ENCODE assay signal across 10 cellular contexts in the genomic region with DNA sequence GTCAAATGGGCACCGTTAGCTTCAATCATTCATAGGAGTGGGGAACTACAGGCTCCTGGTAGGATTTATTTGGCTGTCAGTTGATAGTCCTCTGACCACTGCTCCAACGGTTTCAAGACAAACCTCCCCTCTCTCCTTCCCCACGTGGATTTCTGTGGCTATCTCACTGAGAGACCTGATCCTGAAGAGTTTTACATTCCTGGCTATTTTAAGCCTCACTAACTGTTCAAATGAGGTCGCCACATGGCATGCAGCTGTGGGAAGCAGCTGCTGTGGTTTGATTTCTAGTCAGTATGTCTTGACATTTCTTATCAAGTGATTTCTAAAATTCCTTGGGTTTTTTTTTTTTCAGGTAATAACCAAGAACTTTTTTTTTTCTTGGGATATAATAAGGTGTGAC. TPM values are rescaled to one million over a fixed set of nuclear protein-coding genes. Genes with fewer than 3 reads are reported as not detected.
DNase-seq lines count a peak whose midpoint lies in the region; ATAC-seq, FAIRE-seq and TF ChIP-seq lines count a peak whose summit lies in the region.
"Had no signal": no experiment of that assay in that cellular context is flagged by ENCODE, and none has a peak within 500 bp of the region (broad histone marks: within the 10 kb centered on the region; RNA-seq: fewer than 3 reads in every experiment).

No MANE protein-coding gene starts in this region.

- H4K20me1 ChIP-seq in OCI-LY3 (ENCODE audit: insufficient read depth, low read length), result peaks cover 34% of the 10 kb centered on the region
- no peaks in the 10 kb centered on the region for H4K20me1 ChIP-seq in osteoblast (ENCODE audit: insufficient read depth, low read length)

- peaks cover 3% of the 10 kb centered on the region for H3K27me3 Mint-ChIP-seq in activated T-cell treated with anti-CD3 and anti-CD28 coated beads, Interleukin-2, amount 50 U/mL, for 24 hours
- no peaks in the 10 kb centered on the region for H3K27me3 Mint-ChIP-seq in CD4-positive, alpha-beta memory T cell

- no peak for TF ChIP-seq CTCF in OCI-LY3 (IDR thresholded peaks at IDR 0.05; ENCODE audit: low read depth, low read length)
- TF ChIP-seq CTCF in osteoblast (IDR thresholded peaks at IDR 0.05; ENCODE audit: extremely low read depth, low read depth, low read length), result no peak

- peak overlapping the region; percentile 15 for H3K27ac Mint-ChIP-seq in activated T-cell treated with anti-CD3 and anti-CD28 coated beads, Interleukin-2, amount 50 U/mL, for 24 hours
- H3K27ac Mint-ChIP-seq in CD4-positive, alpha-beta memory T cell, result peak overlapping the region in 1 of 7 donors; percentile 8

- H3K27me3 ChIP-seq in OCI-LY3 (ENCODE audit: low read depth, low read length) (peaks cover 39% of the 10 kb centered on the region), osteoblast (ENCODE audit: insufficient read depth, low read length) (no peaks in the 10 kb centered on the region)
- H3K27me3 ChIP-seq in CD4-positive, alpha-beta memory T cell (ENCODE audit: insufficient read depth, low read length), result no peaks in the 10 kb centered on the region

- intact Hi-C loops in CD4-positive, alpha-beta memory T cell (cut with micrococcal nuclease), result loop anchor here (2.0 kb wide), 2 partner anchors 20 to 84 kb away; no protein-coding TSS in a partner anchor

- POLR2A ChIA-PET in CD4-positive, alpha-beta memory T cell (lab: Charles Lee; ENCODE audit: partially characterized antibody), result interaction anchor here (0.7 to 4.6 kb wide), 5 partner anchors 11 to 383 kb away, joined by 4 to 59 read pairs (median 5); a partner anchor contains a TSS

- peaks cover 12% of the 10 kb centered on the region for H3K36me3 ChIP-seq in OCI-LY3 (replicated peaks; ENCODE audit: low read depth, low read length)
- no peaks in the 10 kb centered on the region for H3K36me3 ChIP-seq in osteoblast (ENCODE audit: insufficient read depth, low read length)
- no peaks in the 10 kb centered on the region for H3K36me3 ChIP-seq in CD4-positive, alpha-beta memory T cell (ENCODE audit: insufficient read depth, low read length)

- DNase-seq in activated T-cell treated with anti-CD3 and anti-CD28 coated beads, Interleukin-2, amount 50 U/mL, for 24 hours, result no peak
- DNase-seq in activated T-cell treated with anti-CD3 and anti-CD28 coated beads, Interleukin-2, amount 50 U/mL, for 48 hours, result no peak
- peak; percentile 79 for DNase-seq in osteoblast (ENCODE audit: insufficient read length, low spot score, missing footprints)
- no peak for DNase-seq in NCI-H187 treated with DMSO at 0.1 percent for 48 hours (lab: John Stamatoyannopoulos, UW)
- DNase-seq in CD4-positive, alpha-beta memory T cell, result no peak
- DNase-seq: H7 had no signal

- CTCF ChIA-PET in CD4-positive, alpha-beta memory T cell (lab: Charles Lee; ENCODE audit: partially characterized antibody), result interaction anchor here (1.2 to 5.9 kb wide), 7 partner anchors 9 to 83 kb away, joined by 3 to 52 read pairs (median 9); a partner anchor contains a TSS

- H3K9me3 ChIP-seq in OCI-LY3 (ENCODE audit: insufficient read depth, low read length) (no peaks in the 10 kb centered on the region), osteoblast (ENCODE audit: low read depth, low read length) (no peaks in the 10 kb centered on the region)
- no peaks in the 10 kb centered on the region for H3K9me3 ChIP-seq in CD4-positive, alpha-beta memory T cell (ENCODE audit: control insufficient read depth in 1 of 2, low read length in 2 of 2)

- H3K4me2 ChIP-seq in OCI-LY3 (ENCODE audit: low read length), result peak overlapping the region; percentile 98
- no peak overlapping the region for H3K4me2 ChIP-seq in osteoblast (ENCODE audit: insufficient read depth, low read length)

- peaks cover 61% of the 10 kb centered on the region for H3K4me1 Mint-ChIP-seq in activated T-cell treated with anti-CD3 and anti-CD28 coated beads, Interleukin-2, amount 50 U/mL, for 24 hours (ENCODE audit: low read depth)
- H3K4me1 Mint-ChIP-seq in CD4-positive, alpha-beta memory T cell, result peaks cover 36 to 59% (median 48%) of the 10 kb centered on the region in 4 donors

- ATAC-seq in HG02970 (IDR thresholded peaks at IDR 0.05; ENCODE audit: low FRiP score, unreplicated experiment), result no peak

- no peak overlapping the region for H3K4me3 Mint-ChIP-seq in activated T-cell treated with anti-CD3 and anti-CD28 coated beads, Interleukin-2, amount 50 U/mL, for 24 hours
- H3K4me3 Mint-ChIP-seq in CD4-positive, alpha-beta memory T cell, result peak overlapping the region in 2 of 8 donors; percentile 2 to 13

- H3K4me1 ChIP-seq in OCI-LY3 (ENCODE audit: low read length) (peaks cover 49% of the 10 kb centered on the region), osteoblast (ENCODE audit: insufficient read depth, low read length) (peaks cover 4% of the 10 kb centered on the region)
- H3K4me1 ChIP-seq in CD4-positive, alpha-beta memory T cell (ENCODE audit: insufficient read depth, low read length), result peaks cover 43% of the 10 kb centered on the region

- H3K36me3 Mint-ChIP-seq in activated T-cell treated with anti-CD3 and anti-CD28 coated beads, Interleukin-2, amount 50 U/mL, for 24 hours (ENCODE audit: low read depth), result no peaks in the 10 kb centered on the region
- no peaks in the 10 kb centered on the region for H3K36me3 Mint-ChIP-seq in CD4-positive, alpha-beta memory T cell

- H3K79me2 ChIP-seq in OCI-LY3 (ENCODE audit: low read length), result no peaks in the 10 kb centered on the region
- H3K79me2 ChIP-seq in osteoblast (ENCODE audit: insufficient read depth, low read length), result no peaks in the 10 kb centered on the region

- no peak overlapping the region for H3K4me3 ChIP-seq in OCI-LY3 (ENCODE audit: low read length)
- H3K4me3 ChIP-seq in osteoblast (ENCODE audit: insufficient read depth, low read length), result no peak overlapping the region
- H3K4me3 ChIP-seq in CD4-positive, alpha-beta memory T cell (ENCODE audit: low read length in 2 of 2), result no peak overlapping the region

- peak; percentile 82 for FAIRE-seq in endometrium (lab: Jason Lieb, UNC)
- FAIRE-seq: bronchial epithelial cell had no signal

- H3K27ac ChIP-seq in OCI-LY3 (ENCODE audit: low read length), result no peak overlapping the region
- H3K27ac ChIP-seq in osteoblast (ENCODE audit: low read depth, low read length), result no peak overlapping the region
- no peak overlapping the region for H3K27ac ChIP-seq in CD4-positive, alpha-beta memory T cell (ENCODE audit: low read depth, low read length)

- H2AFZ ChIP-seq in OCI-LY3 (ENCODE audit: low read depth, low read length) (no peak overlapping the region), osteoblast (ENCODE audit: low read length) (no peak overlapping the region)

- no peaks in the 10 kb centered on the region for H3K9me3 Mint-ChIP-seq in activated T-cell treated with anti-CD3 and anti-CD28 coated beads, Interleukin-2, amount 50 U/mL, for 24 hours
- H3K9me3 Mint-ChIP-seq in CD4-positive, alpha-beta memory T cell, result no peaks in the 10 kb centered on the region

- H3K9ac ChIP-seq in OCI-LY3 (ENCODE audit: low read length), result no peak overlapping the region

RNA-seq across cellular contexts. Expression of a gene that starts 38.3 kb away (rescaled TPM):
- 0.59 and 0.72 TPM in 2 replicates for total RNA-seq in osteoblast
- total RNA-seq in CD4-positive, alpha-beta memory T cell, result 10 to 100 TPM; 20.6 to 21.2 TPM
- 10 to 100 TPM in 1 of 2 donors, 1 to 10 TPM in 1; 1.2 to 10.5 TPM for polyA plus RNA-seq in CD4-positive, alpha-beta memory T cell

Comparison
In these comparisons a context has a peak if more than half of its experiments do, and no peak if none do; other contexts are left out.
1. RNA of a gene that starts 38.3 kb away (total RNA-seq): 20.6 to 21.2 TPM in CD4-positive, alpha-beta memory T cell; 0.59 to 0.72 TPM in osteoblast; every median in the first group is over 10 times any median in the second.